In the genomic region with DNA sequence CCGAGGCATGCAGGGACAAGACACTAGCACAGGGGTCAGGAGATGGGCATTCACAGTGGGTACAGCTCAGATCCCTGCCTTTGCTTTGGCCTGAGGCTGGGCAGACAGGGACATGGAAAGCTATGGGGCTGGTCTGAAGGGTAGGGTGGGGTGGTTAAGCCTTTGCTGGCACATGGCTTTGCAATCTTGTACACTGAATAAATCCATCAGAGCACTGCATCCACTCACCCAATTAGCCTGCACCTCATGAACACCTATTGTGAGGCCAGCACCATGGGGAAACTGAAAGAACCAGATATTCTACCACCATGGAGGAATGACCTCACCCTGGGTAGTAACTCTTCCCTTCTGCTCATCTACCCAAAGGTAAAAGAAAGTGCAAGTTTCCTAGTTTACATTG, we compare ENCODE assay signal across 25 cellular contexts.
A peak's percentile ranks its signal among the peaks of the same experiment; 100 is the strongest.
DNase-seq lines count a peak whose midpoint lies in the region; ATAC-seq and TF ChIP-seq lines count a peak whose summit lies in the region.
"Had no signal": no experiment of that assay in that cellular context is flagged by ENCODE, and none has a peak within 500 bp of the region (broad histone marks: within the 10 kb centered on the region; RNA-seq: fewer than 3 reads in every experiment).

No MANE protein-coding gene starts in this region.

- no peak for ATAC-seq in right cardiac atrium
- ATAC-seq in esophagus mucosa, result peak; percentile 85
- ATAC-seq in gastrocnemius medialis, result no peak
- ATAC-seq in HG02623 (IDR thresholded peaks at IDR 0.05; ENCODE audit: unreplicated experiment), result no peak
- ATAC-seq: activated CD4-positive, CD25-positive, alpha-beta regulatory T cell treated with anti-CD3 and anti-CD28 coated beads, Interleukin-2, amount 50 U/mL, for 24 hours; activated CD8-positive, alpha-beta memory T cell treated with anti-CD3 and anti-CD28 coated beads, Interleukin-2, amount 10 ng/mL, durations not matched to agents 7 days and 5 days; activated T-cell treated with anti-CD3 and anti-CD28 coated beads, Interleukin-2, amount 50 U/mL, for 4 hours; naive thymus-derived CD4-positive, alpha-beta T cell; SK-N-SH treated with all-trans-retinoic acid at 6 μM for 48 hours; stimulated activated effector memory CD8-positive, alpha-beta T cell treated with anti-CD3 and anti-CD28 coated beads, Interleukin-12 subunit alpha, Interleukin-12 subunit beta, amount 100 ng/mL, for 72 hours; T-helper 17 cell; upper lobe of right lung had no signal

- H3K27me3 ChIP-seq in right cardiac atrium (ENCODE audit: control insufficient read depth, insufficient read depth) (no peaks in the 10 kb centered on the region), gastrocnemius medialis (no peaks in the 10 kb centered on the region)
- H3K27me3 ChIP-seq: upper lobe of right lung had no signal

- H3K36me3 ChIP-seq in gastrocnemius medialis, result no peaks in the 10 kb centered on the region
- H3K36me3 ChIP-seq: upper lobe of right lung had no signal

- H3K9me3 ChIP-seq in right cardiac atrium (ENCODE audit: control insufficient read depth, low read length), result no peaks in the 10 kb centered on the region
- H3K9me3 ChIP-seq in gastrocnemius medialis, result no peaks in the 10 kb centered on the region
- H3K9me3 ChIP-seq: psoas muscle, upper lobe of right lung had no signal

- intact Hi-C loops in right cardiac atrium (cut with DNase I), result no loop called here
- intact Hi-C loops in cardiac septum (cut with DNase I), result no loop called here
- intact Hi-C loops in gastrocnemius medialis (cut with DNase I; ENCODE audit: low total_unique reads), result no loop called here

- DNase-seq in right cardiac atrium (no peak), cardiac septum (ENCODE audit: low spot score) (no peak), gastrocnemius medialis (no peak), NCI-H187 (lab: John Stamatoyannopoulos, UW) (no peak), NCI-H1105 treated with DMSO at 0.1 percent for 48 hours (lab: John Stamatoyannopoulos, UW) (no peak)
- DNase-seq: activated CD4-positive, alpha-beta T cell treated with anti-CD3 and anti-CD28 coated beads, Interleukin-2, amount 50 U/mL, for 4 hours; activated CD8-positive, alpha-beta memory T cell treated with anti-CD3 and anti-CD28 coated beads, Interleukin-2, amount 10 ng/mL, durations not matched to agents 7 days and 5 days; activated gamma-delta T cell; activated T-cell treated with anti-CD3 and anti-CD28 coated beads, Interleukin-2, amount 50 U/mL, for 4 hours; dermis blood vessel endothelial cell; kidney; naive thymus-derived CD4-positive, alpha-beta T cell; NCI-H1092 treated with DMSO at 0.1 percent for 48 hours; NCI-H187 treated with DMSO at 0.1 percent for 48 hours; NCI-H524; nucleus accumbens; stimulated activated CD4-positive, alpha-beta T cell treated with anti-CD3 and anti-CD28 coated beads, Interleukin-15, amount 100 ng/mL, for 24 hours; T-helper 17 cell; upper lobe of right lung had no signal

- in situ Hi-C loops in gastrocnemius medialis (cut with MboI; ENCODE audit: low sequenced_read_pairs in 4 of 4), result loop anchor here in 2 of 4 donors (25.0 kb wide), 3 partner anchors 158 to 833 kb away; no protein-coding TSS in a partner anchor

- H3K4me1 ChIP-seq in right cardiac atrium (ENCODE audit: control insufficient read depth, insufficient read depth, low read length), result no peaks in the 10 kb centered on the region
- H3K4me1 ChIP-seq in gastrocnemius medialis, result no peaks in the 10 kb centered on the region
- H3K4me1 ChIP-seq: psoas muscle, upper lobe of right lung had no signal

- no peak for TF ChIP-seq CTCF in gastrocnemius medialis (IDR thresholded peaks at IDR 0.05 in 4 of 5, conservative IDR thresholded peaks at IDR 0.05 in 1 of 5)

- H3K27ac ChIP-seq in right cardiac atrium (ENCODE audit: low read length) (peak overlapping the region; percentile 20), gastrocnemius medialis (peak overlapping the region; percentile 23 to 67 (median 50))
- H3K27ac ChIP-seq: psoas muscle had no signal

- 72% methylated on average over 1 of the region's 1 CpG for WGBS in right cardiac atrium

- H3K4me3 ChIP-seq in right cardiac atrium (ENCODE audit: low read length) (no peak overlapping the region), gastrocnemius medialis (no peak overlapping the region)

- TF ChIP-seq POLR2A in gastrocnemius medialis (IDR thresholded peaks at IDR 0.05), result no peak
